ENCODE assay signal across 24 cellular contexts in genomic region chr7:55491346-55491745, GRCh38.
"Had no signal": no experiment of that assay in that cellular context is flagged by ENCODE, and none has a peak within 500 bp of the region (broad histone marks: within the 10 kb centered on the region; RNA-seq: fewer than 3 reads in every experiment).

No MANE protein-coding gene starts in this region.

- H3K4me3 ChIP-seq: heart left ventricle, hepatocyte, left ventricle myocardium inferior, lung, neural progenitor cell, ovary, right atrium auricular region, stomach, testis, thyroid gland, transverse colon, upper lobe of left lung, vagina had no signal

- H3K9me3 Mint-ChIP-seq: mesothelial cell of epicardium; naive B cell; natural killer cell; nephron progenitor cell; neural progenitor cell; stimulated activated naive B cell treated with anti-CD40 and anti-IgM and Interleukin-4, amounts not matched to agents 10 μg/mL and 1 μg/mL and 100 μg/mL, for 72 hours had no signal

- H3K27me3 Mint-ChIP-seq: naive B cell; progenitor cell of endocrine pancreas; stimulated activated naive B cell treated with anti-CD40 and anti-IgM and Interleukin-4, amounts not matched to agents 10 μg/mL and 1 μg/mL and 100 μg/mL, for 72 hours had no signal

- H3K27me3 ChIP-seq: heart left ventricle, hepatocyte, neural progenitor cell, ovary, right atrium auricular region, stomach, testis, thyroid gland, transverse colon, upper lobe of left lung, vagina had no signal

- DNase-seq: heart left ventricle; islet precursor cell; left ventricle myocardium inferior; mesendoderm; naive B cell; natural killer cell; nephron progenitor cell; ovary; stimulated activated CD4-positive, alpha-beta T cell treated with anti-CD3 and anti-CD28 coated beads, Interleukin-4, amount 100 ng/mL, for 24 hours; stimulated activated CD8-positive, alpha-beta memory T cell treated with anti-CD3 and anti-CD28 coated beads, Interleukin-4, amount 100 ng/mL, for 48 hours; stimulated activated naive B cell treated with anti-CD40 and anti-IgM and Interleukin-4, amounts not matched to agents 10 μg/mL and 1 μg/mL and 100 μg/mL, for 72 hours; stimulated activated naive CD8-positive, alpha-beta T cell treated with anti-CD3 and anti-CD28 coated beads, Interleukin-15, Interleukin-2, amounts not matched to agents 100 U/mL and 50 U/mL, for 24 hours; stomach; testis; thyroid gland; transverse colon; upper lobe of left lung had no signal

- ATAC-seq: heart left ventricle; natural killer cell; stimulated activated naive B cell treated with anti-CD40 and anti-IgM and Interleukin-4, amounts not matched to agents 10 μg/mL and 1 μg/mL and 100 μg/mL, for 72 hours; stimulated activated naive CD8-positive, alpha-beta T cell treated with anti-CD3 and anti-CD28 coated beads, Interleukin-15, Interleukin-2, amounts not matched to agents 100 U/mL and 50 U/mL, for 24 hours had no signal

- H3K27ac ChIP-seq: heart left ventricle, hepatocyte, left ventricle myocardium inferior, neural progenitor cell, ovary, right atrium auricular region, stomach, testis, thyroid gland, transverse colon, upper lobe of left lung, vagina had no signal

- H3K36me3 ChIP-seq: neural progenitor cell, ovary had no signal

- H3K9me3 ChIP-seq: heart left ventricle, left ventricle myocardium inferior, ovary, right atrium auricular region, stomach, testis, thyroid gland, transverse colon, upper lobe of left lung, vagina had no signal

- H3K27ac Mint-ChIP-seq: mesothelial cell of epicardium; naive B cell; nephron progenitor cell; neural progenitor cell; progenitor cell of endocrine pancreas; stimulated activated naive B cell treated with anti-CD40 and anti-IgM and Interleukin-4, amounts not matched to agents 10 μg/mL and 1 μg/mL and 100 μg/mL, for 72 hours had no signal

- H3K4me1 Mint-ChIP-seq: neural progenitor cell had no signal

- H3K4me1 ChIP-seq: neural progenitor cell, testis, thyroid gland, transverse colon, upper lobe of left lung had no signal

- H3K4me3 Mint-ChIP-seq: mesothelial cell of epicardium; naive B cell; natural killer cell; nephron progenitor cell; neural progenitor cell; stimulated activated naive B cell treated with anti-CD40 and anti-IgM and Interleukin-4, amounts not matched to agents 10 μg/mL and 1 μg/mL and 100 μg/mL, for 72 hours had no signal
